1 cellular context compared by ENCODE assay signal in genomic region chr12:98575013-98575412, GRCh38.
TF ChIP-seq lines count a peak whose summit lies in the region.

No MANE protein-coding gene starts in this region.

TF ChIP-seq in A549, 52 proteins besides CTCF, POLR2A, EP300 and RAD21 (continued from another document):
- TF ChIP-seq PBX3 (IDR thresholded peaks at IDR 0.05) (no peak), CBX8 (IDR thresholded peaks at IDR 0.05) (no peak), MAZ (IDR thresholded peaks at IDR 0.05; ENCODE audit: borderline replicate concordance, low read depth, low read length) (no peak), HES2 (IDR thresholded peaks at IDR 0.05) (no peak), MAFK (IDR thresholded peaks at IDR 0.05; ENCODE audit: partially characterized antibody) (no peak), CHD4 (IDR thresholded peaks at IDR 0.05; ENCODE audit: borderline replicate concordance) (no peak), NPAS2 (CRISPR knock-in tag; IDR thresholded peaks at IDR 0.05; ENCODE audit: borderline replicate concordance) (no peak), JUN (IDR thresholded peaks at IDR 0.05) (no peak), CBX2 (IDR thresholded peaks at IDR 0.05; ENCODE audit: borderline replicate concordance, low read depth) (no peak), JUNB (IDR thresholded peaks at IDR 0.05) (no peak), GATA3 (IDR thresholded peaks at IDR 0.05; ENCODE audit: borderline replicate concordance) (no peak), HEYL (CRISPR knock-in tag; IDR thresholded peaks at IDR 0.05) (no peak), SREBF2 (IDR thresholded peaks at IDR 0.05) (no peak), ZFP36 (IDR thresholded peaks at IDR 0.05; ENCODE audit: borderline replicate concordance, partially characterized antibody) (no peak)
TF ChIP-seq in A549: peak in this region for 0.
